Comparison of ENCODE assay signal across 44 cellular contexts in genomic region chr11:56663386-56663785, GRCh38. TPM values are rescaled to one million over a fixed set of nuclear protein-coding genes. Genes with fewer than 3 reads are reported as not detected.
"Had no signal": no experiment of that assay in that cellular context is flagged by ENCODE, and none has a peak within 500 bp of the region (broad histone marks: within the 10 kb centered on the region; RNA-seq: fewer than 3 reads in every experiment).

Gene OR5AR1, plus strand, starts transcription at chr11:56663686. Its CDS starts 0 bp downstream, at chr11:56663686.

- H3K4me1 ChIP-seq: adrenal gland, ascending aorta, body of pancreas, breast epithelium had no signal

- H3K36me3 Mint-ChIP-seq: activated naive CD4-positive, alpha-beta T cell treated with anti-CD3 and anti-CD28 coated beads, Interleukin-2, amount 10 ng/mL, durations not matched to agents 7 days and 5 days; activated naive CD4-positive, alpha-beta T cell treated with anti-CD3 and anti-CD28 coated beads, Interleukin-2, amount 50 U/mL, for 24 hours; activated naive CD4-positive, alpha-beta T cell treated with anti-CD3 and anti-CD28 coated beads, Interleukin-2, amount 50 U/mL, for 72 hours; activated naive CD8-positive, alpha-beta T cell; activated naive CD8-positive, alpha-beta T cell treated with anti-CD3 and anti-CD28 coated beads for 36 hours; activated naive CD8-positive, alpha-beta T cell treated with anti-CD3 and anti-CD28 coated beads, Interleukin-2, amount 10 ng/mL, durations not matched to agents 7 days and 5 days; brain had no signal

- DNase-seq: activated effector memory CD4-positive, alpha-beta T cell treated with anti-CD3 and anti-CD28 coated beads, Interleukin-2, amount 50 U/mL, for 16 hours; activated effector memory CD4-positive, alpha-beta T cell treated with Interleukin-2 at 50 U/mL for 16 hours; activated gamma-delta T cell; activated gamma-delta T cell treated with Interleukin-2 at 50 U/mL for 16 hours; activated naive CD4-positive, alpha-beta T cell; activated naive CD4-positive, alpha-beta T cell treated with anti-CD3 and anti-CD28 coated beads for 36 hours; activated naive CD4-positive, alpha-beta T cell treated with anti-CD3 and anti-CD28 coated beads, Interleukin-2, amount 10 ng/mL, durations not matched to agents 7 days and 5 days; activated naive CD4-positive, alpha-beta T cell treated with anti-CD3 and anti-CD28 coated beads, Interleukin-2, amount 50 U/mL, for 16 hours; activated naive CD4-positive, alpha-beta T cell treated with Interleukin-2 at 50 U/mL for 16 hours; activated naive CD8-positive, alpha-beta T cell treated with anti-CD3 and anti-CD28 coated beads for 36 hours; activated naive CD8-positive, alpha-beta T cell treated with anti-CD3 and anti-CD28 coated beads, Interleukin-2, amount 10 ng/mL, durations not matched to agents 7 days and 5 days; activated naive CD8-positive, alpha-beta T cell treated with anti-CD3 and anti-CD28 coated beads, Interleukin-2, amount 50 U/mL, for 24 hours; activated T-cell treated with anti-CD3 and anti-CD28 coated beads for 4 hours; activated T-cell treated with anti-CD3 and anti-CD28 coated beads, Interleukin-2, amount 50 U/mL, for 1 hour; activated T-cell treated with anti-CD3 and anti-CD28 coated beads, Interleukin-2, amount 50 U/mL, for 24 hours; activated T-cell treated with anti-CD3 and anti-CD28 coated beads, Interleukin-2, amount 50 U/mL, for 4 hours; activated T-cell treated with anti-CD3 and anti-CD28 coated beads, Interleukin-2, amount 50 U/mL, for 48 hours; activated T-cell treated with anti-CD3 and anti-CD28 coated beads, Interleukin-2, amount 50 U/mL, for 72 hours; adrenal gland; amniotic stem cell; amygdala; anterior cingulate cortex; aorta; body of pancreas; brain microvascular endothelial cell; caudate nucleus; central memory CD4-positive, alpha-beta T cell; cerebellar nuclear complex had no signal

- H3K4me1 Mint-ChIP-seq: activated naive CD4-positive, alpha-beta T cell treated with anti-CD3 and anti-CD28 coated beads, Interleukin-2, amount 10 ng/mL, durations not matched to agents 7 days and 5 days; activated naive CD4-positive, alpha-beta T cell treated with anti-CD3 and anti-CD28 coated beads, Interleukin-2, amount 50 U/mL, for 24 hours; activated naive CD8-positive, alpha-beta T cell treated with anti-CD3 and anti-CD28 coated beads for 36 hours; activated naive CD8-positive, alpha-beta T cell treated with anti-CD3 and anti-CD28 coated beads, Interleukin-2, amount 10 ng/mL, durations not matched to agents 7 days and 5 days; activated naive CD8-positive, alpha-beta T cell treated with anti-CD3 and anti-CD28 coated beads, Interleukin-2, amount 50 U/mL, for 24 hours; activated T-helper 17 cell treated with anti-CD3 and anti-CD28 coated beads, Interleukin-2, amount 50 U/mL, for 72 hours; brain; central memory CD8-positive, alpha-beta T cell had no signal

- H3K9me3 Mint-ChIP-seq: activated naive CD8-positive, alpha-beta T cell treated with anti-CD3 and anti-CD28 coated beads for 36 hours; activated naive CD8-positive, alpha-beta T cell treated with anti-CD3 and anti-CD28 coated beads, Interleukin-2, amount 50 U/mL, for 24 hours; brain had no signal

- H3K27me3 Mint-ChIP-seq: activated naive CD4-positive, alpha-beta T cell treated with anti-CD3 and anti-CD28 coated beads, Interleukin-2, amount 10 ng/mL, durations not matched to agents 7 days and 5 days; activated naive CD4-positive, alpha-beta T cell treated with anti-CD3 and anti-CD28 coated beads, Interleukin-2, amount 50 U/mL, for 24 hours; activated naive CD8-positive, alpha-beta T cell; activated naive CD8-positive, alpha-beta T cell treated with anti-CD3 and anti-CD28 coated beads for 36 hours; activated naive CD8-positive, alpha-beta T cell treated with anti-CD3 and anti-CD28 coated beads, Interleukin-2, amount 10 ng/mL, durations not matched to agents 7 days and 5 days; activated naive CD8-positive, alpha-beta T cell treated with anti-CD3 and anti-CD28 coated beads, Interleukin-2, amount 50 U/mL, for 24 hours; activated T-cell treated with anti-CD3 and anti-CD28 coated beads, Interleukin-2, amount 50 U/mL, for 24 hours; activated T-helper 17 cell treated with anti-CD3 and anti-CD28 coated beads, Interleukin-2, amount 50 U/mL, for 72 hours; brain; central memory CD8-positive, alpha-beta T cell had no signal

- ATAC-seq: activated naive CD4-positive, alpha-beta T cell treated with anti-CD3 and anti-CD28 coated beads, Interleukin-2, amount 50 U/mL, for 72 hours; activated naive CD8-positive, alpha-beta T cell treated with anti-CD3 and anti-CD28 coated beads, Interleukin-2, amount 50 U/mL, for 24 hours; activated T-cell treated with anti-CD3 and anti-CD28 coated beads, Interleukin-2, amount 50 U/mL, for 4 hours; activated T-cell treated with anti-CD3 and anti-CD28 coated beads, Interleukin-2, amount 50 U/mL, for 72 hours; activated T-helper 17 cell treated with anti-CD3 and anti-CD28 coated beads, Interleukin-2, amount 50 U/mL, for 72 hours; body of pancreas had no signal

- H3K9me3 ChIP-seq: adrenal gland, ascending aorta, body of pancreas, breast epithelium had no signal

- H3K4me3 ChIP-seq: adrenal gland, ascending aorta, body of pancreas, breast epithelium, cardiac muscle cell had no signal

- H3K4me3 Mint-ChIP-seq: activated naive CD4-positive, alpha-beta T cell treated with anti-CD3 and anti-CD28 coated beads for 36 hours; activated naive CD4-positive, alpha-beta T cell treated with anti-CD3 and anti-CD28 coated beads, Interleukin-2, amount 10 ng/mL, durations not matched to agents 7 days and 5 days; activated naive CD4-positive, alpha-beta T cell treated with anti-CD3 and anti-CD28 coated beads, Interleukin-2, amount 50 U/mL, for 24 hours; activated naive CD8-positive, alpha-beta T cell; activated naive CD8-positive, alpha-beta T cell treated with anti-CD3 and anti-CD28 coated beads for 36 hours; activated naive CD8-positive, alpha-beta T cell treated with anti-CD3 and anti-CD28 coated beads, Interleukin-2, amount 10 ng/mL, durations not matched to agents 7 days and 5 days; activated naive CD8-positive, alpha-beta T cell treated with anti-CD3 and anti-CD28 coated beads, Interleukin-2, amount 50 U/mL, for 24 hours; activated T-cell treated with anti-CD3 and anti-CD28 coated beads, Interleukin-2, amount 50 U/mL, for 24 hours; activated T-cell treated with anti-CD3 and anti-CD28 coated beads, Interleukin-2, amount 50 U/mL, for 4 hours; activated T-cell treated with anti-CD3 and anti-CD28 coated beads, Interleukin-2, amount 50 U/mL, for 72 hours; activated T-helper 1 cell treated with anti-CD3 and anti-CD28 coated beads, Interleukin-12 subunit alpha, Interleukin-12 subunit beta, Interleukin-2, Interleukin-4 antibody, amounts not matched to agents 30 ng/mL and 10 ng/mL and 1 ng/mL, durations not matched to agents 14 hours and 24 hours and 36 hours; activated T-helper 17 cell treated with anti-CD3 and anti-CD28 coated beads, Interleukin-2, amount 50 U/mL, for 72 hours; brain; central memory CD8-positive, alpha-beta T cell had no signal

- H3K27ac Mint-ChIP-seq: activated naive CD4-positive, alpha-beta T cell treated with anti-CD3 and anti-CD28 coated beads for 36 hours; activated naive CD4-positive, alpha-beta T cell treated with anti-CD3 and anti-CD28 coated beads, Interleukin-2, amount 10 ng/mL, durations not matched to agents 7 days and 5 days; activated naive CD4-positive, alpha-beta T cell treated with anti-CD3 and anti-CD28 coated beads, Interleukin-2, amount 50 U/mL, for 24 hours; activated naive CD4-positive, alpha-beta T cell treated with anti-CD3 and anti-CD28 coated beads, Interleukin-2, amount 50 U/mL, for 72 hours; activated naive CD8-positive, alpha-beta T cell; activated naive CD8-positive, alpha-beta T cell treated with anti-CD3 and anti-CD28 coated beads for 36 hours; activated naive CD8-positive, alpha-beta T cell treated with anti-CD3 and anti-CD28 coated beads, Interleukin-2, amount 10 ng/mL, durations not matched to agents 7 days and 5 days; activated naive CD8-positive, alpha-beta T cell treated with anti-CD3 and anti-CD28 coated beads, Interleukin-2, amount 50 U/mL, for 24 hours; activated T-cell treated with anti-CD3 and anti-CD28 coated beads, Interleukin-2, amount 50 U/mL, for 24 hours; activated T-cell treated with anti-CD3 and anti-CD28 coated beads, Interleukin-2, amount 50 U/mL, for 72 hours; activated T-helper 1 cell treated with anti-CD3 and anti-CD28 coated beads, Interleukin-12 subunit alpha, Interleukin-12 subunit beta, Interleukin-2, Interleukin-4 antibody, amounts not matched to agents 30 ng/mL and 10 ng/mL and 1 ng/mL, durations not matched to agents 14 hours and 24 hours and 36 hours; activated T-helper 17 cell treated with anti-CD3 and anti-CD28 coated beads, Interleukin-2, amount 50 U/mL, for 72 hours; activated T-helper 2 cell treated with anti-CD3 and anti-CD28 coated beads, Interferon-gamma antibody, Interleukin-2, Interleukin-4, amounts not matched to agents 10 μg/mL and 5 μg/mL and 100 μg/mL, durations not matched to agents 14 hours and 24 hours and 36 hours; brain had no signal

- H3K36me3 ChIP-seq: adrenal gland, ascending aorta, brain microvascular endothelial cell, cardiac muscle cell had no signal

- H3K27me3 ChIP-seq: adrenal gland, ascending aorta, body of pancreas, brain microvascular endothelial cell, breast epithelium, cardiac muscle cell had no signal

- H3K27ac ChIP-seq: adrenal gland, ascending aorta, body of pancreas, brain microvascular endothelial cell, breast epithelium, cardiac muscle cell had no signal

- FAIRE-seq: astrocyte, bronchial epithelial cell had no signal

RNA-seq across cellular contexts. Expression of gene OR5AR1, which starts in this region (rescaled TPM):
- total RNA-seq: activated naive CD4-positive, alpha-beta T cell treated with anti-CD3 and anti-CD28 coated beads for 36 hours; activated naive CD4-positive, alpha-beta T cell treated with anti-CD3 and anti-CD28 coated beads, Interleukin-2, amount 50 U/mL, for 72 hours; activated naive CD8-positive, alpha-beta T cell treated with anti-CD3 and anti-CD28 coated beads for 36 hours; activated naive CD8-positive, alpha-beta T cell treated with anti-CD3 and anti-CD28 coated beads, Interleukin-2, amount 10 ng/mL, durations not matched to agents 7 days and 5 days; activated T-cell treated with anti-CD3 and anti-CD28 coated beads, Interleukin-2, amount 50 U/mL, for 4 hours; activated T-cell treated with anti-CD3 and anti-CD28 coated beads, Interleukin-2, amount 50 U/mL, for 72 hours; activated T-helper 1 cell treated with anti-CD3 and anti-CD28 coated beads, Interleukin-12 subunit alpha, Interleukin-12 subunit beta, Interleukin-2, Interleukin-4 antibody, amounts not matched to agents 30 ng/mL and 10 ng/mL and 1 ng/mL, durations not matched to agents 14 hours and 24 hours and 36 hours; activated T-helper 17 cell treated with anti-CD3 and anti-CD28 coated beads, Interleukin-2, amount 50 U/mL, for 72 hours; activated T-helper 2 cell treated with anti-CD3 and anti-CD28 coated beads, Interferon-gamma antibody, Interleukin-2, Interleukin-4, amounts not matched to agents 10 μg/mL and 5 μg/mL and 100 μg/mL, durations not matched to agents 14 hours and 24 hours and 36 hours; adrenal gland; aorta; ascending aorta; astrocyte; body of pancreas; breast epithelium; bronchial epithelial cell; cardiac muscle cell; cardiac septum; cerebellum had no signal
- polyA plus RNA-seq: adipose tissue, adrenal gland, aorta, cardiac muscle cell had no signal
